In the genomic region with DNA sequence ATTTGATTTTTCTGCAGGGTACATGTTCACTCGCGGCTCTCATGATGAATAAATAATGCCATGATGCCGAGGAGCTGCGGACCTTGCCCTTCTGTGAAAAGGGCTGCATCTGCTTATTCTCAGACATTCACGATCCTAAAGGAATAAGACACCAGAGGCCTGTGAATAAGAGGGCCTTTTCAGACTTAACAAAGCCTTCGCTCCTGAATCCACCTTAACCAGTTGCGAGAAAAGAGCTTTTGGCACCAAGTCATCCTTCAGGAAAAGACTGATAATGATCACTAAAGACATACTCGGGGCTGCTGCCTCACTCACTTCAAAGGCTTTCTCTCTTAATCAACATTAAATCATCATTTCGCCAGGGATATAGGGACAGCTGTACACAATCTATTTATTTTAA, we compare ENCODE assay signal across 12 cellular contexts.
DNase-seq lines count a peak whose midpoint lies in the region; ATAC-seq, FAIRE-seq and TF ChIP-seq lines count a peak whose summit lies in the region.
"Had no signal": no experiment of that assay in that cellular context is flagged by ENCODE, and none has a peak within 500 bp of the region (broad histone marks: within the 10 kb centered on the region; RNA-seq: fewer than 3 reads in every experiment).

No MANE protein-coding gene starts in this region.

- H3K4me1 ChIP-seq in adipocyte (ENCODE audit: control insufficient read depth, insufficient read depth, low read length) (peaks cover 5% of the 10 kb centered on the region), keratinocyte (ENCODE audit: control insufficient read depth, extremely low read depth, insufficient read depth, low read length) (no peaks in the 10 kb centered on the region), suprapubic skin (no peaks in the 10 kb centered on the region)

- TF ChIP-seq POLR2A in suprapubic skin (IDR thresholded peaks at IDR 0.05) = no peak

- peak overlapping the region; percentile 33 for H2AFZ ChIP-seq in keratinocyte (ENCODE audit: control insufficient read depth, low read length)

- no peak for ATAC-seq in activated naive CD8-positive, alpha-beta T cell treated with anti-CD3 and anti-CD28 coated beads, Interleukin-2, amount 50 U/mL, for 24 hours

- H3K9ac ChIP-seq in adipocyte (ENCODE audit: low read length) (peak overlapping the region; percentile 77), keratinocyte (ENCODE audit: control insufficient read depth, extremely low read depth, insufficient read depth, low read length) (no peak overlapping the region)

- H3K9me3 Mint-ChIP-seq in activated naive CD8-positive, alpha-beta T cell treated with anti-CD3 and anti-CD28 coated beads, Interleukin-2, amount 50 U/mL, for 24 hours = no peaks in the 10 kb centered on the region

- H3K27me3 ChIP-seq in adipocyte (replicated peaks; ENCODE audit: control insufficient read depth, insufficient read depth, low read length) (no peaks in the 10 kb centered on the region), keratinocyte (ENCODE audit: control insufficient read depth, extremely low read depth, insufficient read depth, low read length) (no peaks in the 10 kb centered on the region), suprapubic skin (no peaks in the 10 kb centered on the region)

- H3K27ac ChIP-seq in keratinocyte (ENCODE audit: control insufficient read depth, insufficient read depth, low read length) (no peak overlapping the region), suprapubic skin (peak overlapping the region; percentile 56)

- H3K9me3 ChIP-seq in adipocyte (ENCODE audit: control insufficient read depth, low read length) (no peaks in the 10 kb centered on the region), keratinocyte (ENCODE audit: control insufficient read depth, low read depth, low read length) (no peaks in the 10 kb centered on the region), suprapubic skin (no peaks in the 10 kb centered on the region)

- H3K79me2 ChIP-seq in keratinocyte (ENCODE audit: control insufficient read depth, insufficient read depth, low read length) = no peaks in the 10 kb centered on the region

- H3K4me3 ChIP-seq in adipocyte (ENCODE audit: low read length) = peak overlapping the region; percentile 77
- H3K4me3 ChIP-seq in keratinocyte (ENCODE audit: control insufficient read depth in 2 of 3, extremely low read depth in 1 of 3, insufficient read depth in 2 of 3, low read depth in 1 of 3, low read length in 3 of 3) = no peak overlapping the region
- H3K4me3 ChIP-seq in suprapubic skin = peak overlapping the region; percentile 32
- H3K4me3 ChIP-seq: lung had no signal

- dilution Hi-C loops in keratinocyte (cut with MboI; ENCODE audit: extremely low pct_ligation_motif_present, low sequenced_read_pairs) = no loop called here

- no peaks in the 10 kb centered on the region for H4K20me1 ChIP-seq in keratinocyte (ENCODE audit: control insufficient read depth, extremely low read depth, insufficient read depth, low read length)

- no peak for TF ChIP-seq EP300 in suprapubic skin (IDR thresholded peaks at IDR 0.05)

- TF ChIP-seq CTCF in keratinocyte (optimal IDR thresholded peaks at IDR 0.05 in 1 of 3, IDR thresholded peaks at IDR 0.05 in 1 of 3, conservative IDR thresholded peaks at IDR 0.05 in 1 of 3; ENCODE audit: extremely low read depth in 1 of 3, insufficient read depth in 2 of 3, low read length in 3 of 3) = no peak
- no peak for TF ChIP-seq CTCF in suprapubic skin (IDR thresholded peaks at IDR 0.05)

- no peak for FAIRE-seq in keratinocyte (lab: Jason Lieb, UNC)
- FAIRE-seq: endothelial cell of umbilical vein had no signal

- 12% methylated on average over 9 of the region's 9 CpGs for WGBS in suprapubic skin

- H3K4me3 Mint-ChIP-seq in activated naive CD8-positive, alpha-beta T cell treated with anti-CD3 and anti-CD28 coated beads, Interleukin-2, amount 50 U/mL, for 24 hours = no peak overlapping the region

- no peaks in the 10 kb centered on the region for H3K4me1 Mint-ChIP-seq in activated naive CD8-positive, alpha-beta T cell treated with anti-CD3 and anti-CD28 coated beads, Interleukin-2, amount 50 U/mL, for 24 hours

- no peaks in the 10 kb centered on the region for H3K27me3 Mint-ChIP-seq in activated naive CD8-positive, alpha-beta T cell treated with anti-CD3 and anti-CD28 coated beads, Interleukin-2, amount 50 U/mL, for 24 hours

- H3K27ac Mint-ChIP-seq in activated naive CD8-positive, alpha-beta T cell treated with anti-CD3 and anti-CD28 coated beads, Interleukin-2, amount 50 U/mL, for 24 hours = no peak overlapping the region

- no peaks in the 10 kb centered on the region for H3K9me1 ChIP-seq in keratinocyte (ENCODE audit: control insufficient read depth, extremely low read depth, insufficient read depth, low read length)

- H3K36me3 Mint-ChIP-seq in activated naive CD8-positive, alpha-beta T cell treated with anti-CD3 and anti-CD28 coated beads, Interleukin-2, amount 50 U/mL, for 24 hours (ENCODE audit: low read depth) = no peaks in the 10 kb centered on the region

- peak; percentile 3 for DNase-seq in HT1080 (ENCODE audit: low read depth)
- peak; percentile 68 for DNase-seq in adipocyte (ENCODE audit: low read depth)
- DNase-seq in keratinocyte (ENCODE audit: low read depth, low spot score) = no peak
- DNase-seq in suprapubic skin (ENCODE audit: low spot score in 2 of 2) = no peak
- no peak for DNase-seq in HuH-7 (ENCODE audit: low spot score)
- no peak for DNase-seq in EL
- DNase-seq in NCI-H187 (lab: John Stamatoyannopoulos, UW) = no peak
- no peak for DNase-seq in activated naive CD8-positive, alpha-beta T cell treated with anti-CD3 and anti-CD28 coated beads, Interleukin-2, amount 50 U/mL, for 24 hours
- DNase-seq: DND-41; stimulated activated CD4-positive, alpha-beta T cell treated with anti-CD3 and anti-CD28 coated beads, Interleukin-2, amount 100 ng/mL, for 24 hours had no signal

- H3K4me2 ChIP-seq in keratinocyte (ENCODE audit: control insufficient read depth, extremely low read depth, insufficient read depth, low read depth, low read length) = peak overlapping the region; percentile 19

- H3K36me3 ChIP-seq in adipocyte (ENCODE audit: control insufficient read depth, insufficient read depth, low read length, severe bottlenecking) (no peaks in the 10 kb centered on the region), keratinocyte (ENCODE audit: control insufficient read depth in 2 of 2, extremely low read depth in 1 of 2, insufficient read depth in 2 of 2, low read length in 2 of 2) (no peaks in the 10 kb centered on the region), suprapubic skin (no peaks in the 10 kb centered on the region)

Comparison
In these comparisons a context has a peak if more than half of its experiments do, and no peak if none do; other contexts are left out.
1. DNase-seq: peak in HT1080 (single experiment) and adipocyte (single experiment); none in keratinocyte (single experiment), suprapubic skin (0 of 2), HuH-7 (single experiment), EL (single experiment), NCI-H187 (0 of 2) and activated naive CD8-positive, alpha-beta T cell treated with anti-CD3 and anti-CD28 coated beads, Interleukin-2, amount 50 U/mL, for 24 hours (single experiment).
2. H3K4me3 ChIP-seq: peak in adipocyte (single experiment) and suprapubic skin (single experiment); none in keratinocyte (0 of 3).